Comparison of ENCODE assay signal across 9 cellular contexts in the genomic region with DNA sequence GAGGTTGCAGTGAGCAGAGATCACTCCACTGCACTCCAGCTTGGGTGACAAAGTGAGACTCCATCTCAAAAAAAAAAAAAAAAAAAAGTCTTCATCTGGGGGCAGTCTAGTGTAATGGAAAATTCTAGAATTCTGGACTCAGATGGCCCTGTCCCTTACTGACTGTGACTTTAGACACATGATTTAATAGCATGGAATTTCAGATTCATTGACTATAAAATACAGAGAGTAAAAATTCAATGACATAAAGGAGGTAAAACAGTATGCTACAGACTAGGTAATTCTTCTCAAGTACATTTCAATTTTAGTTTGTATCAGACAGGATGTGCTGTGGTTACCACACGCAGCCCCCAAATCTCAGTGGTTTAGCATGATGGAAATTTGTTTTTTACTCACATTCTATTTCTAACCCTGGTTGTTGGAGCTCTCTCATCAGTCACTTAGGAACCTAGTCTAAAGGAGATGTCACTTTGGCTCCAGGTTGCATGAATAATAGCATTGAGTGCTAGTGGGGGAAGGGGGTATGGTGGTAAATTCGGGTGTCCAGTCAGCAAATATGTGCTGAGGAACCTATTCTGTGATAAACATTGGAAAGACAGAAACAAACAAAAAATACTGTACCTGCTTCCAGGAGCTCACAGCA.
DNase-seq lines count a peak whose midpoint lies in the region; ATAC-seq, FAIRE-seq and TF ChIP-seq lines count a peak whose summit lies in the region.
"Had no signal": no experiment of that assay in that cellular context is flagged by ENCODE, and none has a peak within 500 bp of the region (broad histone marks: within the 10 kb centered on the region; RNA-seq: fewer than 3 reads in every experiment).

No MANE protein-coding gene starts in this region.

- H3K36me3 Mint-ChIP-seq in activated naive CD8-positive, alpha-beta T cell treated with anti-CD3 and anti-CD28 coated beads, Interleukin-2, amount 10 ng/mL, durations not matched to agents 7 days and 5 days: peaks cover 9% of the 10 kb centered on the region

- TF ChIP-seq CTCF in GM06990 (IDR thresholded peaks at IDR 0.05; ENCODE audit: insufficient read depth, low read length, poor library complexity, severe bottlenecking) (no peak), kidney (IDR thresholded peaks at IDR 0.05; ENCODE audit: borderline replicate concordance, extremely low read depth, insufficient read depth) (no peak), breast epithelium (IDR thresholded peaks at IDR 0.05) (no peak)

- no peak overlapping the region for H3K9ac ChIP-seq in kidney (ENCODE audit: low read length in 2 of 2)

- no peak for FAIRE-seq in kidney (lab: Jason Lieb, UNC)

- peak overlapping the region; percentile 47 for H3K27ac Mint-ChIP-seq in activated naive CD8-positive, alpha-beta T cell treated with anti-CD3 and anti-CD28 coated beads, Interleukin-2, amount 10 ng/mL, durations not matched to agents 7 days and 5 days

- peak; percentile 83 for ATAC-seq in GM19452 (IDR thresholded peaks at IDR 0.05; ENCODE audit: unreplicated experiment)
- ATAC-seq in HG03139 (IDR thresholded peaks at IDR 0.05; ENCODE audit: unreplicated experiment): peak; percentile 58
- ATAC-seq in activated naive CD8-positive, alpha-beta T cell treated with anti-CD3 and anti-CD28 coated beads, Interleukin-2, amount 10 ng/mL, durations not matched to agents 7 days and 5 days (ENCODE audit: low read depth): peak; percentile 85
- no peak for ATAC-seq in left colon

- POLR2A ChIA-PET in activated naive CD8-positive, alpha-beta T cell treated with anti-CD3 and anti-CD28 coated beads, Interleukin-2, amount 10 ng/mL, durations not matched to agents 7 days and 5 days (lab: Charles Lee): interaction anchor here (0.6 kb wide), 1 partner anchor 200 kb away, joined by 3 read pairs; no protein-coding TSS in a partner anchor

- H3K27me3 ChIP-seq in GM06990 (replicated peaks; ENCODE audit: control insufficient read depth, insufficient read depth, low read length) (no peaks in the 10 kb centered on the region), breast epithelium (no peaks in the 10 kb centered on the region)

- intact Hi-C loops in kidney (cut with DNase I): no loop called here
- intact Hi-C loops in breast epithelium (cut with DNase I; ENCODE audit: low total_unique reads): no loop called here
- intact Hi-C loops in left colon (cut with DNase I, micrococcal nuclease): no loop called here

- H3K27ac ChIP-seq in kidney (ENCODE audit: low read depth in 2 of 2, low read length in 2 of 2) (no peak overlapping the region), breast epithelium (no peak overlapping the region)

- TF ChIP-seq POLR2A in breast epithelium (IDR thresholded peaks at IDR 0.05): no peak

- H3K9me3 ChIP-seq in kidney (ENCODE audit: control insufficient read depth in 1 of 2, low read length in 2 of 2): no peaks in the 10 kb centered on the region
- peaks cover 0 to 6% of the 10 kb centered on the region in 2 donors for H3K9me3 ChIP-seq in breast epithelium

- peaks cover 9% of the 10 kb centered on the region for H3K9me3 Mint-ChIP-seq in activated naive CD8-positive, alpha-beta T cell treated with anti-CD3 and anti-CD28 coated beads, Interleukin-2, amount 10 ng/mL, durations not matched to agents 7 days and 5 days

- H3K36me3 ChIP-seq in GM06990 (ENCODE audit: control insufficient read depth, insufficient read depth, low read length) (no peaks in the 10 kb centered on the region), kidney (ENCODE audit: control insufficient read depth in 1 of 2, insufficient read depth in 2 of 2, low read length in 2 of 2) (no peaks in the 10 kb centered on the region), breast epithelium (no peaks in the 10 kb centered on the region)

- DNase-seq in GM06990 (ENCODE audit: extremely low read depth, insufficient read length): peak; percentile 61
- DNase-seq in activated naive CD8-positive, alpha-beta T cell treated with anti-CD3 and anti-CD28 coated beads, Interleukin-2, amount 10 ng/mL, durations not matched to agents 7 days and 5 days: peak; percentile 39
- DNase-seq in kidney: no peak
- DNase-seq in breast epithelium (ENCODE audit: low spot score in 2 of 2): no peak
- DNase-seq in left colon: no peak
- no peak for DNase-seq in SKM-1 (lab: John Stamatoyannopoulos, UW; ENCODE audit: unreplicated experiment)
- DNase-seq: NCI-H2029 had no signal

- peak overlapping the region; percentile 28; the same call in 1 of the 2 replicates for H3K4me3 ChIP-seq in GM06990 (replicated peaks; ENCODE audit: low read depth, low read length)
- H3K4me3 ChIP-seq in kidney (ENCODE audit: low read length in 2 of 2): no peak overlapping the region
- no peak overlapping the region for H3K4me3 ChIP-seq in breast epithelium

- H3K4me1 ChIP-seq in kidney (ENCODE audit: control insufficient read depth in 1 of 2, insufficient read depth in 1 of 2, low read depth in 1 of 2, low read length in 2 of 2): no peaks in the 10 kb centered on the region
- no peaks in the 10 kb centered on the region for H3K4me1 ChIP-seq in breast epithelium

- H3K4me3 Mint-ChIP-seq in activated naive CD8-positive, alpha-beta T cell treated with anti-CD3 and anti-CD28 coated beads, Interleukin-2, amount 10 ng/mL, durations not matched to agents 7 days and 5 days: peak overlapping the region; percentile 55

- H3K4me1 Mint-ChIP-seq in activated naive CD8-positive, alpha-beta T cell treated with anti-CD3 and anti-CD28 coated beads, Interleukin-2, amount 10 ng/mL, durations not matched to agents 7 days and 5 days: peaks cover 18% of the 10 kb centered on the region

- peaks cover 3% of the 10 kb centered on the region for H3K27me3 Mint-ChIP-seq in activated naive CD8-positive, alpha-beta T cell treated with anti-CD3 and anti-CD28 coated beads, Interleukin-2, amount 10 ng/mL, durations not matched to agents 7 days and 5 days

Comparison
In these comparisons a context has a peak if more than half of its experiments do, and no peak if none do; other contexts are left out.
1. DNase-seq: peak in GM06990 (single experiment) and activated naive CD8-positive, alpha-beta T cell treated with anti-CD3 and anti-CD28 coated beads, Interleukin-2, amount 10 ng/mL, durations not matched to agents 7 days and 5 days (single experiment); none in kidney (single experiment), breast epithelium (0 of 2), left colon (0 of 2) and SKM-1 (single experiment).